Comparison of ENCODE assay signal across 30 cellular contexts in the genomic region with DNA sequence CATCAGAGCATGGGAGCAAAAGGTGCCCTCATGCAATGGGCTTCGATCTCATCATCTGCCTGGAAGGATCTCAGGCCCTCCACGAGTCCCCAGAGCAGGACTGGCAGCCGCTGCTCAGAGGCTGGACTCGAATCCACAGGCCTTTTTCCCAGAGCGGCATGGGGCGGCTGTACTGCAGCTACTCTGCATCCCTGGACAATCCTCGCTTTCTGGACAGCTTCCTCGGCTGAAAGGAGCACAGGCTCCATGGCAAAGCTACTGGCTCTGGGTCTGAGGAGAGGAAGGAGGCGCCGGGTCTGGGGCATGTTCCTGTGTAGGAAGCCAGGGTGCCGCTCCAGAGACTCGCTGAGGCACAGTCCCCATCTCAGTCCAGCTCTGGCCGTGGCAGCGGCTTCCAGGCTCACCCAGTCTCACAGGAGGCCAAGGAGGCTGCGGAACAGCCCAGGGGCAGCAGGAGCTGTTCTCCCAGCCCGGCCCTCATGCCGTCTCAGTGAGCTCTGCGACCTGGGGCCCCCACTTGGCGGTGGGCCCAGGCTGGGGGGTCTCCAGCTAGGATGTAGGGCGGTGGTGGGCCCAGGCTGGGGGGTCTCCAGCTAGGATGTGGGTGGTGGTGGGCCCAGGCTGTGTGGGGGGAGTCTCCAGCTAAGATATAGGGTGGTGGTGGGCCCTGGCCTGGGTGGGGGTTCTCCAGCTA. TPM values are rescaled to one million over a fixed set of nuclear protein-coding genes. Genes with fewer than 3 reads are reported as not detected.
DNase-seq lines count a peak whose midpoint lies in the region; ATAC-seq and TF ChIP-seq lines count a peak whose summit lies in the region.
"Had no signal": no experiment of that assay in that cellular context is flagged by ENCODE, and none has a peak within 500 bp of the region (broad histone marks: within the 10 kb centered on the region; RNA-seq: fewer than 3 reads in every experiment).

No MANE protein-coding gene starts in this region.

- peaks cover 3% of the 10 kb centered on the region for H3K9me3 Mint-ChIP-seq in nephron
- H3K9me3 Mint-ChIP-seq in stimulated activated naive B cell treated with anti-CD40 and anti-IgM and Interleukin-4, amounts not matched to agents 10 μg/mL and 1 μg/mL and 100 μg/mL, for 72 hours: peaks cover 0 to 2% of the 10 kb centered on the region in 2 donors
- H3K9me3 Mint-ChIP-seq: stimulated activated effector memory CD8-positive, alpha-beta T cell treated with anti-CD3 and anti-CD28 coated beads, Interleukin-12 subunit alpha, Interleukin-12 subunit beta, amount 100 ng/mL, for 72 hours had no signal

- H3K27ac ChIP-seq in heart right ventricle: peak overlapping the region in 1 of 10 donors; percentile 1
- peak overlapping the region; percentile 80 for H3K27ac ChIP-seq in vagina
- H3K27ac ChIP-seq: thyroid gland had no signal

- H3K9me3 ChIP-seq in heart right ventricle: peaks cover 0 to 7% (median 0%) of the 10 kb centered on the region in 11 donors
- H3K9me3 ChIP-seq in vagina: no peaks in the 10 kb centered on the region
- H3K9me3 ChIP-seq: thyroid gland had no signal

- DNase-seq in left ventricle myocardium superior (peak; percentile 25), heart right ventricle (no peak), ecto neural progenitor cell (ENCODE audit: low spot score) (peak; percentile 44), vagina (ENCODE audit: extremely low spot score in 2 of 2) (peak in 1 of 2 donors; percentile 86), left colon (no peak), SK-N-DZ (ENCODE audit: low spot score) (no peak)
- DNase-seq in stimulated activated naive B cell treated with anti-CD40 and anti-IgM and Interleukin-4, amounts not matched to agents 10 μg/mL and 1 μg/mL and 100 μg/mL, for 72 hours: no peak
- DNase-seq: activated CD4-positive, alpha-beta T cell treated with anti-CD3 and anti-CD28 coated beads, Interleukin-2, amount 10 ng/mL, durations not matched to agents 7 days and 5 days; activated CD8-positive, alpha-beta memory T cell treated with anti-CD3 and anti-CD28 coated beads, Interleukin-2, amount 50 U/mL, for 48 hours; activated naive CD8-positive, alpha-beta T cell treated with anti-CD3 and anti-CD28 coated beads, Interleukin-2, amount 10 ng/mL, durations not matched to agents 7 days and 5 days; DMS79; effector CD4-positive, alpha-beta T cell; erythroblast; foreskin melanocyte; naive thymus-derived CD8-positive, alpha-beta T cell; NCI-H1092; NCI-H187 treated with DMSO at 0.1 percent for 48 hours; NCI-H345; NCI-H82; OCI-M1; small intestine; stimulated activated CD4-positive, alpha-beta T cell treated with anti-CD3 and anti-CD28 coated beads, Interleukin-2, amount 100 ng/mL, for 24 hours; thyroid gland had no signal

- no peak overlapping the region for H3K4me3 ChIP-seq in heart right ventricle
- H3K4me3 ChIP-seq in vagina: no peak overlapping the region
- H3K4me3 ChIP-seq: A549, GM12878, thyroid gland had no signal

- TF ChIP-seq CTCF in heart right ventricle (IDR thresholded peaks at IDR 0.05) (no peak), nephron (IDR thresholded peaks at IDR 0.05; ENCODE audit: unreplicated experiment in 3 of 3) (no peak), vagina (IDR thresholded peaks at IDR 0.05) (no peak)

- H3K27me3 ChIP-seq in heart right ventricle (peaks cover 9 to 38% (median 24%) of the 10 kb centered on the region in 7 donors), vagina (no peaks in the 10 kb centered on the region)

- ATAC-seq in left ventricle myocardium superior: no peak
- ATAC-seq in heart right ventricle: no peak
- ATAC-seq in left colon: no peak
- no peak for ATAC-seq in stimulated activated naive B cell treated with anti-CD40 and anti-IgM and Interleukin-4, amounts not matched to agents 10 μg/mL and 1 μg/mL and 100 μg/mL, for 72 hours (replicated peaks)
- ATAC-seq: A549; GM12878; naive thymus-derived CD8-positive, alpha-beta T cell; stimulated activated effector memory CD8-positive, alpha-beta T cell treated with anti-CD3 and anti-CD28 coated beads, Interleukin-12 subunit alpha, Interleukin-12 subunit beta, amount 100 ng/mL, for 72 hours had no signal

- peaks cover 21% of the 10 kb centered on the region for H3K4me1 Mint-ChIP-seq in nephron
- H3K4me1 Mint-ChIP-seq in stimulated activated naive B cell treated with anti-CD40 and anti-IgM and Interleukin-4, amounts not matched to agents 10 μg/mL and 1 μg/mL and 100 μg/mL, for 72 hours: peaks cover 10 to 22% of the 10 kb centered on the region in 2 donors

- peaks cover 37% of the 10 kb centered on the region for H3K27me3 Mint-ChIP-seq in nephron (ENCODE audit: low read depth)
- H3K27me3 Mint-ChIP-seq in stimulated activated naive B cell treated with anti-CD40 and anti-IgM and Interleukin-4, amounts not matched to agents 10 μg/mL and 1 μg/mL and 100 μg/mL, for 72 hours: peaks cover 24 to 35% of the 10 kb centered on the region in 2 donors

- H3K36me3 ChIP-seq in heart right ventricle (peaks cover 0 to 7% (median 0%) of the 10 kb centered on the region in 9 donors), vagina (peaks cover 0 to 4% of the 10 kb centered on the region in 2 donors)
- H3K36me3 ChIP-seq: thyroid gland had no signal

- 92% methylated on average over 20 of the region's 20 CpGs for WGBS in heart right ventricle, 2 donors

- no peak overlapping the region for H3K4me3 Mint-ChIP-seq in nephron
- no peak overlapping the region for H3K4me3 Mint-ChIP-seq in stimulated activated naive B cell treated with anti-CD40 and anti-IgM and Interleukin-4, amounts not matched to agents 10 μg/mL and 1 μg/mL and 100 μg/mL, for 72 hours
- H3K4me3 Mint-ChIP-seq: activated CD4-positive, alpha-beta T cell treated with anti-CD3 and anti-CD28 coated beads, Interleukin-2, amount 10 ng/mL, durations not matched to agents 7 days and 5 days; activated naive CD8-positive, alpha-beta T cell treated with anti-CD3 and anti-CD28 coated beads, Interleukin-2, amount 10 ng/mL, durations not matched to agents 7 days and 5 days; B cell; stimulated activated effector memory CD8-positive, alpha-beta T cell treated with anti-CD3 and anti-CD28 coated beads, Interleukin-12 subunit alpha, Interleukin-12 subunit beta, amount 100 ng/mL, for 72 hours; T-helper 1 cell treated with Interleukin-12 subunit alpha and Interleukin-12 subunit beta and Interleukin-4 antibody, amounts not matched to agents 30 μg/mL and 1 μg/mL, for 36 hours had no signal

- intact Hi-C loops in left ventricle myocardium superior (cut with micrococcal nuclease) (no loop called here), heart right ventricle (cut with DNase I) (loop anchor here in 3 of 10 donors (5.0 kb wide), 3 partner anchors 32 to 72 kb away; a partner anchor contains a TSS), vagina (cut with DNase I) (loop anchor here (5.0 kb wide), 1 partner anchor 32 kb away; no protein-coding TSS in a partner anchor), left colon (cut with DNase I, micrococcal nuclease) (no loop called here)

- peaks cover 10 to 59% (median 43%) of the 10 kb centered on the region in 9 donors for H3K4me1 ChIP-seq in heart right ventricle
- peaks cover 72% of the 10 kb centered on the region for H3K4me1 ChIP-seq in vagina

- TF ChIP-seq POLR2A in vagina (IDR thresholded peaks at IDR 0.05): no peak

- peak overlapping the region in 2 of 3 experiments; percentile 41 to 47 for H3K27ac Mint-ChIP-seq in nephron
- no peak overlapping the region for H3K27ac Mint-ChIP-seq in stimulated activated naive B cell treated with anti-CD40 and anti-IgM and Interleukin-4, amounts not matched to agents 10 μg/mL and 1 μg/mL and 100 μg/mL, for 72 hours
- H3K27ac Mint-ChIP-seq: activated CD4-positive, alpha-beta T cell treated with anti-CD3 and anti-CD28 coated beads, Interleukin-2, amount 10 ng/mL, durations not matched to agents 7 days and 5 days; activated naive CD8-positive, alpha-beta T cell treated with anti-CD3 and anti-CD28 coated beads, Interleukin-2, amount 10 ng/mL, durations not matched to agents 7 days and 5 days; activated T-helper 2 cell treated with anti-CD3 and anti-CD28 coated beads, Interferon-gamma antibody, Interleukin-2, Interleukin-4, amounts not matched to agents 10 μg/mL and 5 μg/mL and 100 μg/mL, durations not matched to agents 14 hours and 24 hours and 36 hours; B cell; stimulated activated effector memory CD8-positive, alpha-beta T cell treated with anti-CD3 and anti-CD28 coated beads, Interleukin-12 subunit alpha, Interleukin-12 subunit beta, amount 100 ng/mL, for 72 hours; T-helper 1 cell treated with Interleukin-12 subunit alpha and Interleukin-12 subunit beta and Interleukin-4 antibody, amounts not matched to agents 30 μg/mL and 1 μg/mL, for 36 hours had no signal

- H3K36me3 Mint-ChIP-seq in nephron (ENCODE audit: low read depth): no peaks in the 10 kb centered on the region
- peaks cover 8% of the 10 kb centered on the region in 2 donors for H3K36me3 Mint-ChIP-seq in stimulated activated naive B cell treated with anti-CD40 and anti-IgM and Interleukin-4, amounts not matched to agents 10 μg/mL and 1 μg/mL and 100 μg/mL, for 72 hours

RNA-seq across cellular contexts. Expression of a gene that starts 2.7 kb away (rescaled TPM):
- 22.8 TPM for total RNA-seq in left ventricle myocardium superior
- total RNA-seq in heart right ventricle: 10 to 100 TPM in 7 of 10 donors, 1 to 10 TPM in 3; 5.3 to 25.5 (median 11.6) TPM
- polyA plus RNA-seq in heart right ventricle: 10 to 100 TPM; 14.5 to 40.5 TPM
- total RNA-seq in vagina: 72.2 TPM
- 10 to 100 TPM; 26.6 to 34.3 TPM for total RNA-seq in left colon
- polyA plus RNA-seq in SK-N-DZ (2014; cell fraction: cytosol; rRNA removed): 0.14 TPM in 1 of 2 replicates, not detected in the other
- 0.19 and 1.2 TPM in 2 replicates for polyA plus RNA-seq in SK-N-DZ (2014; cell fraction: nucleus; rRNA removed)

Comparison
In these comparisons a context has a peak if more than half of its experiments do, and no peak if none do; other contexts are left out.
1. DNase-seq: peak in left ventricle myocardium superior (single experiment) and ecto neural progenitor cell (single experiment); none in heart right ventricle (0 of 2), left colon (0 of 2), stimulated activated naive B cell treated with anti-CD40 and anti-IgM and Interleukin-4, amounts not matched to agents 10 μg/mL and 1 μg/mL and 100 μg/mL, for 72 hours (single experiment) and SK-N-DZ (single experiment).